12 cellular contexts compared by ENCODE assay signal in genomic region chr10:1132584-1132983, GRCh38.
"Had no signal": no experiment of that assay in that cellular context is flagged by ENCODE, and none has a peak within 500 bp of the region (broad histone marks: within the 10 kb centered on the region; RNA-seq: fewer than 3 reads in every experiment).

No MANE protein-coding gene starts in this region.

- H3K9me3 ChIP-seq: neutrophil, upper lobe of left lung had no signal

- H3K27ac ChIP-seq: brain microvascular endothelial cell, neutrophil, SK-N-MC, upper lobe of left lung, VCaP had no signal

- H3K4me1 ChIP-seq: upper lobe of left lung had no signal

- ATAC-seq: activated T-cell treated with anti-CD3 and anti-CD28 coated beads, Interleukin-2, amount 50 U/mL, for 4 hours had no signal

- H3K4me2 ChIP-seq: smooth muscle cell had no signal

- DNase-seq: activated gamma-delta T cell; activated T-cell treated with anti-CD3 and anti-CD28 coated beads, Interleukin-2, amount 50 U/mL, for 4 hours; amygdala; brain microvascular endothelial cell; foreskin melanocyte; stimulated activated naive CD4-positive, alpha-beta T cell treated with Interleukin-2 at 50 U/mL for 16 hours; T-helper 1 cell had no signal

- H3K4me3 ChIP-seq: SK-N-MC, smooth muscle cell, upper lobe of left lung had no signal

- H3K27me3 ChIP-seq: brain microvascular endothelial cell, neutrophil, upper lobe of left lung had no signal
